In the genomic region with DNA sequence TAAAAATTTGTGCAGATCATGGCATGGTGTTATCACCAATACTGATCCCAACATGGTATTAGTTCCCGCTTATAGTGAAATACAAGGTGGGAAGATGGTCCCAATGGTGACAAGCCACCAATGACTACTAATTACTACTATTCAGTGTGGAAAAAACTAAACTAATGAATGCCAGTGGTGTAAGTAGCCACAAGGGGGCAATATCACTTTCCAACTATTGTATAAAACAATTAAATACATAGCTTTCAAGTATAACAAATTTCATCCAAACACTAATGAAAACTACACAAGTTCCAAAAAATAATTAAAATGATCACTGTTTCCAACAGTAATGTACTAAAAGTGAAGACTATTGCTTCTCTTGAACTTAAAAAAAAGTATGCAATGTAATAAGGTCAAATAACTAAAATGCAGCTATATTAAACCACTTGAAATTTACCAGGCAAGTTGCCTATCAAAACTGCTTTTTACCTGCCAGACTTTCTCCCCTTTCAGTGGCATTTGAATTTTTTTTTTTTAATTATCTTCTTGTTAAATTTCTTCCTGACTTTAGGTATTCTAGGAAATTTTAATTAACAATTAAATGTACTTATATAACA, we compare ENCODE assay signal across 9 cellular contexts. TPM values are rescaled to one million over a fixed set of nuclear protein-coding genes. Genes with fewer than 3 reads are reported as not detected.
DNase-seq lines count a peak whose midpoint lies in the region; TF ChIP-seq lines count a peak whose summit lies in the region.
"Had no signal": no experiment of that assay in that cellular context is flagged by ENCODE, and none has a peak within 500 bp of the region (broad histone marks: within the 10 kb centered on the region; RNA-seq: fewer than 3 reads in every experiment).

No MANE protein-coding gene starts in this region.

- peaks cover 21% of the 10 kb centered on the region for H3K36me3 Mint-ChIP-seq in activated CD4-positive, alpha-beta memory T cell treated with anti-CD3 and anti-CD28 coated beads, Interleukin-2, amount 10 ng/mL, durations not matched to agents 7 days and 5 days (ENCODE audit: low read depth)

- DNase-seq in A172 (ENCODE audit: low spot score) (peak; percentile 49), GM12864 (ENCODE audit: low read depth) (no peak), NCI-H2196 (lab: John Stamatoyannopoulos, UW; ENCODE audit: unreplicated experiment) (peak; percentile 56), ascending aorta (ENCODE audit: low spot score in 2 of 2) (no peak), iris pigment epithelial cell (ENCODE audit: low read depth) (peak; percentile 19), uterus (no peak), NCI-H187 treated with DMSO at 0.1 percent for 48 hours (lab: John Stamatoyannopoulos, UW) (no peak)
- DNase-seq in activated CD4-positive, alpha-beta memory T cell treated with anti-CD3 and anti-CD28 coated beads, Interleukin-2, amount 10 ng/mL, durations not matched to agents 7 days and 5 days, result no peak

- H3K4me1 ChIP-seq in ascending aorta (no peaks in the 10 kb centered on the region), uterus (no peaks in the 10 kb centered on the region)

- peak; percentile 55 for TF ChIP-seq CTCF in GM12864 (IDR thresholded peaks at IDR 0.05; ENCODE audit: low read depth, low read length, missing control alignments)
- TF ChIP-seq CTCF in ascending aorta (IDR thresholded peaks at IDR 0.05), result peak; percentile 41 to 62 (median 51)
- TF ChIP-seq CTCF in uterus (IDR thresholded peaks at IDR 0.05), result peak; percentile 59 to 70 (median 60)

- H3K36me3 ChIP-seq in ascending aorta (peaks cover 9 to 16% of the 10 kb centered on the region in 2 donors), uterus (no peaks in the 10 kb centered on the region)

- peaks cover 22% of the 10 kb centered on the region for H3K4me1 Mint-ChIP-seq in activated CD4-positive, alpha-beta memory T cell treated with anti-CD3 and anti-CD28 coated beads, Interleukin-2, amount 10 ng/mL, durations not matched to agents 7 days and 5 days
- H3K4me1 Mint-ChIP-seq: central memory CD8-positive, alpha-beta T cell had no signal

- no peak for TF ChIP-seq POLR2A in uterus (IDR thresholded peaks at IDR 0.05)

- H3K9me3 ChIP-seq in ascending aorta (no peaks in the 10 kb centered on the region), uterus (no peaks in the 10 kb centered on the region)

- H3K27me3 Mint-ChIP-seq in activated CD4-positive, alpha-beta memory T cell treated with anti-CD3 and anti-CD28 coated beads, Interleukin-2, amount 10 ng/mL, durations not matched to agents 7 days and 5 days, result no peaks in the 10 kb centered on the region
- H3K27me3 Mint-ChIP-seq: central memory CD8-positive, alpha-beta T cell had no signal

- H3K27ac ChIP-seq in ascending aorta (no peak overlapping the region), uterus (no peak overlapping the region)

- H3K4me3 ChIP-seq in GM12864 (ENCODE audit: low read depth, low read length) (no peak overlapping the region), ascending aorta (no peak overlapping the region), uterus (no peak overlapping the region)

- H3K4me3 Mint-ChIP-seq in activated CD4-positive, alpha-beta memory T cell treated with anti-CD3 and anti-CD28 coated beads, Interleukin-2, amount 10 ng/mL, durations not matched to agents 7 days and 5 days, result no peak overlapping the region
- H3K4me3 Mint-ChIP-seq: central memory CD8-positive, alpha-beta T cell had no signal

- POLR2A ChIA-PET in activated CD4-positive, alpha-beta memory T cell treated with anti-CD3 and anti-CD28 coated beads, Interleukin-2, amount 10 ng/mL, durations not matched to agents 7 days and 5 days (lab: Charles Lee), result interaction anchor here (0.9 to 1.7 kb wide), 4 partner anchors 9 to 196 kb away, joined by 3 to 7 read pairs (median 4); partner anchors contain the start of gene RIOX1

- no peak overlapping the region for H3K27ac Mint-ChIP-seq in activated CD4-positive, alpha-beta memory T cell treated with anti-CD3 and anti-CD28 coated beads, Interleukin-2, amount 10 ng/mL, durations not matched to agents 7 days and 5 days

- CTCF ChIA-PET in activated CD4-positive, alpha-beta memory T cell treated with anti-CD3 and anti-CD28 coated beads, Interleukin-2, amount 10 ng/mL, durations not matched to agents 7 days and 5 days (lab: Charles Lee), result interaction anchor here (0.6 to 3.7 kb wide), 36 partner anchors 9 to 1004 kb away, joined by 3 to 54 read pairs (median 5); partner anchors contain the start of genes NUMB, PSEN1 and RIOX1

- H3K27me3 ChIP-seq in ascending aorta (no peaks in the 10 kb centered on the region), uterus (no peaks in the 10 kb centered on the region)

- intact Hi-C loops in ascending aorta (cut with DNase I), result loop anchor here (1.0 kb wide), 1 partner anchor 177 kb away; no protein-coding TSS in a partner anchor
- intact Hi-C loops in uterus (cut with DNase I; ENCODE audit: low total_unique reads), result loop anchor here (5.0 kb wide), 1 partner anchor 177 kb away; no protein-coding TSS in a partner anchor

- H3K9me3 Mint-ChIP-seq in activated CD4-positive, alpha-beta memory T cell treated with anti-CD3 and anti-CD28 coated beads, Interleukin-2, amount 10 ng/mL, durations not matched to agents 7 days and 5 days, result no peaks in the 10 kb centered on the region
- H3K9me3 Mint-ChIP-seq: central memory CD8-positive, alpha-beta T cell had no signal

RNA-seq across cellular contexts. Expression of gene PAPLN, which starts 58.0 kb away (rescaled TPM):
- 0.57 and 0.86 TPM in 2 replicates for total RNA-seq in A172 (2014; rRNA removed; shearing (Covaris generic))
- total RNA-seq in ascending aorta (4.9 TPM), uterus (10 to 100 TPM; 16.5 to 40.2 (median 33.1) TPM)
- 1 to 10 TPM; 1.4 to 1.6 TPM for total RNA-seq in activated CD4-positive, alpha-beta memory T cell treated with anti-CD3 and anti-CD28 coated beads, Interleukin-2, amount 10 ng/mL, durations not matched to agents 7 days and 5 days

Comparison
In these comparisons a context has a peak if more than half of its experiments do, and no peak if none do; other contexts are left out.
1. DNase-seq: peak in A172 (single experiment), NCI-H2196 (single experiment) and iris pigment epithelial cell (single experiment); none in GM12864 (single experiment), ascending aorta (0 of 2), uterus (0 of 2), activated CD4-positive, alpha-beta memory T cell treated with anti-CD3 and anti-CD28 coated beads, Interleukin-2, amount 10 ng/mL, durations not matched to agents 7 days and 5 days (single experiment) and NCI-H187 treated with DMSO at 0.1 percent for 48 hours (single experiment).
2. Peak in every context shown above with its lines, with median percentiles within 50 percentile points of each other: CTCF ChIP-seq.